In genomic region chr3:64023861-64024223, GRCh38 we compare ENCODE assay signal across 8 cellular contexts. TPM values are rescaled to one million over a fixed set of nuclear protein-coding genes. Genes with fewer than 3 reads are reported as not detected.
A peak's percentile ranks its signal among the peaks of the same experiment; 100 is the strongest.
DNase-seq lines count a peak whose midpoint lies in the region; ATAC-seq, FAIRE-seq and TF ChIP-seq lines count a peak whose summit lies in the region.

No MANE protein-coding gene starts in this region.

- no peak for TF ChIP-seq POLR2A in stomach (IDR thresholded peaks at IDR 0.05)

- H3K4me1 ChIP-seq in SJSA1 (replicated peaks), result peaks cover 7% of the 10 kb centered on the region
- peaks cover 15 to 42% (median 27%) of the 10 kb centered on the region in 4 donors for H3K4me1 ChIP-seq in stomach
- peaks cover 2 to 9% of the 10 kb centered on the region in 2 donors for H3K4me1 ChIP-seq in small intestine (ENCODE audit: control insufficient read depth in 2 of 2, insufficient read depth in 1 of 2, low read depth in 1 of 2, low read length in 1 of 2)

- H3K27ac ChIP-seq in SJSA1 (peak overlapping the region; percentile 68), stomach (peak overlapping the region in 4 of 5 donors; percentile 84 to 91 (median 87)), small intestine (ENCODE audit: low read depth in 1 of 2, low read length in 1 of 2) (no peak overlapping the region)

- H3K36me3 ChIP-seq in SJSA1, result peaks cover 43% of the 10 kb centered on the region
- H3K36me3 ChIP-seq in stomach, result peaks cover 14 to 31% (median 27%) of the 10 kb centered on the region in 4 donors
- peaks cover under 1 to 3% of the 10 kb centered on the region in 2 donors for H3K36me3 ChIP-seq in small intestine (ENCODE audit: control insufficient read depth in 2 of 2, insufficient read depth in 2 of 2, low read length in 2 of 2)

- H3K36me3 Mint-ChIP-seq in T-helper 1 cell treated with Interleukin-12 subunit alpha and Interleukin-12 subunit beta and Interleukin-4 antibody, amounts not matched to agents 30 μg/mL and 1 μg/mL, for 36 hours (ENCODE audit: low read depth), result peaks cover 21% of the 10 kb centered on the region

- TF ChIP-seq EP300 in stomach (IDR thresholded peaks at IDR 0.05), result no peak

- H3K27me3 ChIP-seq in SJSA1 (replicated peaks) (no peaks in the 10 kb centered on the region), stomach (peaks cover 0 to 17% (median 3%) of the 10 kb centered on the region in 3 donors), small intestine (ENCODE audit: control insufficient read depth in 2 of 2, insufficient read depth in 2 of 2, low read length in 2 of 2) (no peaks in the 10 kb centered on the region)

- ATAC-seq in HG03439 (IDR thresholded peaks at IDR 0.05; ENCODE audit: unreplicated experiment) (no peak), HG03139 (IDR thresholded peaks at IDR 0.05; ENCODE audit: unreplicated experiment) (no peak)

- H3K9me3 Mint-ChIP-seq in T-helper 1 cell treated with Interleukin-12 subunit alpha and Interleukin-12 subunit beta and Interleukin-4 antibody, amounts not matched to agents 30 μg/mL and 1 μg/mL, for 36 hours, result no peaks in the 10 kb centered on the region

- H3K4me3 Mint-ChIP-seq in T-helper 1 cell treated with Interleukin-12 subunit alpha and Interleukin-12 subunit beta and Interleukin-4 antibody, amounts not matched to agents 30 μg/mL and 1 μg/mL, for 36 hours, result peak overlapping the region; percentile 86

- intact Hi-C loops in stomach (cut with DNase I; ENCODE audit: low total_unique reads), result no loop called here

- peaks cover 27% of the 10 kb centered on the region for H3K4me1 Mint-ChIP-seq in T-helper 1 cell treated with Interleukin-12 subunit alpha and Interleukin-12 subunit beta and Interleukin-4 antibody, amounts not matched to agents 30 μg/mL and 1 μg/mL, for 36 hours (ENCODE audit: low read depth)

- no peak for DNase-seq in T-helper 1 cell
- DNase-seq in SJSA1 (ENCODE audit: low read depth in 1 of 2, low spot score in 2 of 2), result no peak
- DNase-seq in fibroblast of mammary gland (ENCODE audit: low read depth), result peak; percentile 50
- DNase-seq in stomach, result no peak
- DNase-seq in small intestine, result no peak

- FAIRE-seq in small intestine (lab: Jason Lieb, UNC), result no peak

- peak overlapping the region; percentile 83 for H3K4me3 ChIP-seq in SJSA1
- H3K4me3 ChIP-seq in fibroblast of mammary gland (ENCODE audit: control insufficient read depth, low read depth, low read length), result no peak overlapping the region
- H3K4me3 ChIP-seq in stomach, result peak overlapping the region; percentile 72 to 94 (median 84)
- H3K4me3 ChIP-seq in small intestine (ENCODE audit: low read depth in 1 of 2, low read length in 2 of 2), result no peak overlapping the region

- peaks cover 21% of the 10 kb centered on the region for H3K27me3 Mint-ChIP-seq in T-helper 1 cell treated with Interleukin-12 subunit alpha and Interleukin-12 subunit beta and Interleukin-4 antibody, amounts not matched to agents 30 μg/mL and 1 μg/mL, for 36 hours (ENCODE audit: low read depth)

- WGBS in stomach, 5 donors, result 64 to 71% (median 67%) methylated on average over 5 of the region's 5 CpGs
- WGBS in small intestine, 3 donors, result 66 to 67% (median 66%) methylated on average over 5 of the region's 5 CpGs

- no peak for TF ChIP-seq CTCF in fibroblast of mammary gland (conservative IDR thresholded peaks at IDR 0.05; ENCODE audit: control insufficient read depth, insufficient read depth, low read depth, low read length)
- TF ChIP-seq CTCF in stomach (IDR thresholded peaks at IDR 0.05), result no peak

- H3K9me3 ChIP-seq in SJSA1 (replicated peaks) (no peaks in the 10 kb centered on the region), stomach (no peaks in the 10 kb centered on the region), small intestine (ENCODE audit: control insufficient read depth, low read depth) (no peaks in the 10 kb centered on the region)

- H3K27ac Mint-ChIP-seq in T-helper 1 cell treated with Interleukin-12 subunit alpha and Interleukin-12 subunit beta and Interleukin-4 antibody, amounts not matched to agents 30 μg/mL and 1 μg/mL, for 36 hours, result peak overlapping the region; percentile 79

RNA-seq across cellular contexts. Expression of gene PSMD6, which starts 0.5 kb away (rescaled TPM):
- 135 and 139 TPM in 2 replicates for total RNA-seq in SJSA1 (2014; rRNA removed; shearing (Covaris generic))
- 10 to 100 TPM; 15.8 to 98.5 (median 57.4) TPM for total RNA-seq in stomach
- polyA plus RNA-seq in stomach (10 to 100 TPM; 53.4 to 66.9 (median 53.6) TPM), small intestine (10 to 100 TPM; 51.4 to 65.2 (median 51.9) TPM)

Comparison
In these comparisons a context has a peak if more than half of its experiments do, and no peak if none do; other contexts are left out.
1. H3K27ac ChIP-seq: peak in SJSA1 (single experiment) and stomach (4 of 5); none in small intestine (0 of 2).
2. H3K4me3 ChIP-seq: peak in SJSA1 (single experiment) and stomach (4 of 4); none in fibroblast of mammary gland (single experiment) and small intestine (0 of 2).